ENCODE assay signal across 19 cellular contexts in genomic region chr17:81336296-81336929, GRCh38. TPM values are rescaled to one million over a fixed set of nuclear protein-coding genes. Genes with fewer than 3 reads are reported as not detected.
DNase-seq lines count a peak whose midpoint lies in the region; ATAC-seq and TF ChIP-seq lines count a peak whose summit lies in the region.
"Had no signal": no experiment of that assay in that cellular context is flagged by ENCODE, and none has a peak within 500 bp of the region (broad histone marks: within the 10 kb centered on the region; RNA-seq: fewer than 3 reads in every experiment).

No MANE protein-coding gene starts in this region.

- H3K36me3 ChIP-seq in right atrium auricular region: no peaks in the 10 kb centered on the region
- no peaks in the 10 kb centered on the region for H3K36me3 ChIP-seq in hepatocyte (replicated peaks; ENCODE audit: insufficient read depth, low read depth)
- H3K36me3 ChIP-seq in spleen: no peaks in the 10 kb centered on the region
- peaks cover 4 to 5% of the 10 kb centered on the region in 2 experiments for H3K36me3 ChIP-seq in trophoblast cell (ENCODE audit: control insufficient read depth in 1 of 2, insufficient read depth in 2 of 2, low read length in 2 of 2)

- DNase-seq in right cardiac atrium: peak in 2 of 3 donors; percentile 33 to 36
- DNase-seq in right atrium auricular region (ENCODE audit: low spot score): no peak
- no peak for DNase-seq in hepatocyte (ENCODE audit: low spot score)
- DNase-seq in spleen: peak; percentile 41
- no peak for DNase-seq in trophoblast cell
- no peak for DNase-seq in NCI-H2081 (lab: John Stamatoyannopoulos, UW)
- no peak for DNase-seq in superior temporal gyrus (ENCODE audit: extremely low spot score)
- DNase-seq in NCI-H2171 treated with DMSO at 0.1 percent for 48 hours (lab: John Stamatoyannopoulos, UW): no peak
- DNase-seq: CD4-positive, alpha-beta memory T cell; GDM1; HCEC 1CT; NCI-H1092 treated with DMSO at 0.1 percent for 48 hours; NCI-H146; NCI-H510A; NCI-H748 treated with DMSO at 0.1 percent for 48 hours; NK-92 treated with Interleukin-12 subunit alpha and Interleukin-12 subunit beta, amount 100 ng/mL, for 24 hours; Right ventricle myocardium superior had no signal

- TF ChIP-seq CTCF in right atrium auricular region (IDR thresholded peaks at IDR 0.05): no peak
- TF ChIP-seq CTCF in hepatocyte (IDR thresholded peaks at IDR 0.05; ENCODE audit: poor library complexity): no peak
- no peak for TF ChIP-seq CTCF in spleen (IDR thresholded peaks at IDR 0.05 in 8 of 11, conservative IDR thresholded peaks at IDR 0.05 in 3 of 11)

- TF ChIP-seq POLR2A in spleen (IDR thresholded peaks at IDR 0.05): no peak

- no peak overlapping the region for H3K14ac ChIP-seq in trophoblast cell (ENCODE audit: low read length)

- peaks cover 5% of the 10 kb centered on the region for H3K79me1 ChIP-seq in trophoblast cell (ENCODE audit: low read length)

- 90% methylated on average over 7 of the region's 7 CpGs for WGBS in right cardiac atrium
- 97% methylated on average over 7 of the region's 7 CpGs for WGBS in hepatocyte (ENCODE audit: low lambda C conversion rate, missing lambda C conversion rate)
- 88 to 98% (median 95%) methylated on average over 7 of the region's 7 CpGs for WGBS in spleen, 5 donors
- no CpG with 5 or more reads among the region's 7 CpGs for WGBS in trophoblast cell (ENCODE audit: extremely low coverage, insufficient coverage, insufficient read length)

- H3K4me1 ChIP-seq in right cardiac atrium (ENCODE audit: control insufficient read depth, insufficient read depth, low read length) (peaks cover 11% of the 10 kb centered on the region), right atrium auricular region (peaks cover 0 to 41% of the 10 kb centered on the region in 2 donors), hepatocyte (ENCODE audit: insufficient read depth) (peaks cover 63% of the 10 kb centered on the region), spleen (peaks cover 15 to 51% (median 45%) of the 10 kb centered on the region in 6 donors), trophoblast cell (ENCODE audit: control insufficient read depth in 1 of 2, insufficient read depth in 2 of 2, low read length in 2 of 2) (peaks cover 9 to 13% of the 10 kb centered on the region in 2 experiments)

- no peaks in the 10 kb centered on the region for H3K9me2 ChIP-seq in hepatocyte (replicated peaks; ENCODE audit: insufficient read depth)

- no peak overlapping the region for H4K12ac ChIP-seq in trophoblast cell (ENCODE audit: low read depth, low read length)

- H3K9me3 ChIP-seq in right cardiac atrium (ENCODE audit: control insufficient read depth, low read length) (no peaks in the 10 kb centered on the region), right atrium auricular region (no peaks in the 10 kb centered on the region), hepatocyte (ENCODE audit: low read depth) (no peaks in the 10 kb centered on the region), spleen (no peaks in the 10 kb centered on the region), trophoblast cell (ENCODE audit: insufficient read depth, low read depth, low read length) (peaks cover 1% of the 10 kb centered on the region)
- H3K9me3 ChIP-seq: BLaER1 had no signal

- no peaks in the 10 kb centered on the region for H3K27me3 ChIP-seq in right cardiac atrium (ENCODE audit: control insufficient read depth, insufficient read depth)
- H3K27me3 ChIP-seq in right atrium auricular region: no peaks in the 10 kb centered on the region
- no peaks in the 10 kb centered on the region for H3K27me3 ChIP-seq in hepatocyte
- peaks cover 0 to 94% (median 22%) of the 10 kb centered on the region in 7 donors for H3K27me3 ChIP-seq in spleen (replicated peaks in 1 of 7)
- peaks cover 4% of the 10 kb centered on the region for H3K27me3 ChIP-seq in trophoblast cell (ENCODE audit: insufficient read depth, low read length)

- no peak overlapping the region for H4K8ac ChIP-seq in trophoblast cell (ENCODE audit: low read depth, low read length)

- H3K4ac ChIP-seq in trophoblast cell (ENCODE audit: low read depth, low read length): no peak overlapping the region

- no peak overlapping the region for H3K23ac ChIP-seq in trophoblast cell (ENCODE audit: low read length)

- H3K79me2 ChIP-seq in hepatocyte: peaks cover 54% of the 10 kb centered on the region
- no peaks in the 10 kb centered on the region for H3K79me2 ChIP-seq in trophoblast cell (ENCODE audit: control insufficient read depth, insufficient read depth, low read length, poor library complexity)

- H2BK12ac ChIP-seq in trophoblast cell (ENCODE audit: low read length): no peak overlapping the region

- intact Hi-C loops in right cardiac atrium (cut with DNase I) (no loop called here), spleen (cut with DNase I; ENCODE audit: low total_unique reads) (no loop called here)

- H3K18ac ChIP-seq in trophoblast cell (ENCODE audit: low read length): no peak overlapping the region

- H3K4me3 ChIP-seq in right cardiac atrium (ENCODE audit: low read length) (no peak overlapping the region), right atrium auricular region (no peak overlapping the region), hepatocyte (no peak overlapping the region), spleen (no peak overlapping the region), trophoblast cell (ENCODE audit: low read depth, low read length) (no peak overlapping the region)
- H3K4me3 ChIP-seq: BLaER1, K562 had no signal

- no peak overlapping the region for H2BK120ac ChIP-seq in trophoblast cell (ENCODE audit: insufficient read depth, low read length, poor library complexity)

- no peak for ATAC-seq in right cardiac atrium
- ATAC-seq: K562 had no signal

- H4K91ac ChIP-seq in trophoblast cell (ENCODE audit: low read depth, low read length): no peak overlapping the region

- H3K9ac ChIP-seq in trophoblast cell (ENCODE audit: low read length): no peak overlapping the region
- H3K9ac ChIP-seq: BLaER1 had no signal

- no peaks in the 10 kb centered on the region for H4K20me1 ChIP-seq in hepatocyte (ENCODE audit: insufficient read depth, poor library complexity, severe bottlenecking)

- H3K4me2 ChIP-seq in hepatocyte (no peak overlapping the region), trophoblast cell (ENCODE audit: low read length) (no peak overlapping the region)

- H2BK5ac ChIP-seq in trophoblast cell (ENCODE audit: low read depth, low read length, poor library complexity): no peak overlapping the region

- H2AFZ ChIP-seq in hepatocyte (no peak overlapping the region), trophoblast cell (ENCODE audit: insufficient read depth, low read length, poor library complexity) (no peak overlapping the region)

- no peak overlapping the region for H3K27ac ChIP-seq in right cardiac atrium (ENCODE audit: low read length)
- no peak overlapping the region for H3K27ac ChIP-seq in right atrium auricular region
- H3K27ac ChIP-seq in hepatocyte: peak overlapping the region; percentile 12
- H3K27ac ChIP-seq in spleen: peak overlapping the region in 5 of 8 donors; percentile 90 to 94 (median 92)
- no peak overlapping the region for H3K27ac ChIP-seq in trophoblast cell (ENCODE audit: low read depth, low read length)
- H3K27ac ChIP-seq: BLaER1 had no signal

- no peak overlapping the region for H2AK5ac ChIP-seq in trophoblast cell (ENCODE audit: low read length)

RNA-seq across cellular contexts. Expression of gene SLC38A10, which starts 41.3 kb away (rescaled TPM):
- total RNA-seq in right cardiac atrium (10 to 100 TPM; 50.8 to 63.9 (median 53.5) TPM), right atrium auricular region (10 to 100 TPM; 46.2 to 63.4 TPM), hepatocyte (71.3 and 91.4 TPM in 2 replicates), spleen (100 to 1,000 TPM in 1 of 7 donors, 10 to 100 TPM in 6; 82.8 to 112 (median 95.0) TPM)
- polyA plus RNA-seq in right cardiac atrium (61.5 TPM), hepatocyte (123 and 124 TPM in 2 replicates), spleen (10 to 100 TPM; 54.9 to 85.1 (median 71.4) TPM)
- 35.9 and 39.2 TPM in 2 replicates for polyA plus RNA-seq in trophoblast cell (2013)

RNA-seq across cellular contexts. Expression of gene BAHCC1, which starts 58.8 kb away (rescaled TPM):
- total RNA-seq in right cardiac atrium (10 to 100 TPM in 2 of 4 donors, 1 to 10 TPM in 2; 8.3 to 12.8 (median 9.4) TPM), right atrium auricular region (10 to 100 TPM in 1 of 2 donors, 1 to 10 TPM in 1; 5.8 to 12.7 TPM), hepatocyte (6.6 and 8.6 TPM in 2 replicates), spleen (10 to 100 TPM in 6 of 7 donors, 1 to 10 TPM in 1; 8.7 to 20.3 (median 14.9) TPM)
- polyA plus RNA-seq in right cardiac atrium (8.7 TPM), hepatocyte (6.4 and 7.9 TPM in 2 replicates), spleen (10 to 100 TPM in 1 of 3 donors, 1 to 10 TPM in 2; 1.7 to 10.2 (median 2.0) TPM)
- polyA plus RNA-seq in trophoblast cell (2013): 2.8 and 3.1 TPM in 2 replicates
- total RNA-seq: CD4-positive, alpha-beta memory T cell had no signal
- polyA plus RNA-seq: CD4-positive, alpha-beta memory T cell had no signal

Comparison
In these comparisons a context has a peak if more than half of its experiments do, and no peak if none do; other contexts are left out.
1. DNase-seq: peak in right cardiac atrium (2 of 3) and spleen (single experiment); none in right atrium auricular region (single experiment), hepatocyte (single experiment), trophoblast cell (0 of 2), NCI-H2081 (0 of 2), superior temporal gyrus (single experiment) and NCI-H2171 treated with DMSO at 0.1 percent for 48 hours (single experiment).
2. H3K27ac ChIP-seq: peak in hepatocyte (single experiment) and spleen (5 of 8); none in right cardiac atrium (single experiment), right atrium auricular region (0 of 2) and trophoblast cell (single experiment).